9 cellular contexts compared by ENCODE assay signal in the genomic region with DNA sequence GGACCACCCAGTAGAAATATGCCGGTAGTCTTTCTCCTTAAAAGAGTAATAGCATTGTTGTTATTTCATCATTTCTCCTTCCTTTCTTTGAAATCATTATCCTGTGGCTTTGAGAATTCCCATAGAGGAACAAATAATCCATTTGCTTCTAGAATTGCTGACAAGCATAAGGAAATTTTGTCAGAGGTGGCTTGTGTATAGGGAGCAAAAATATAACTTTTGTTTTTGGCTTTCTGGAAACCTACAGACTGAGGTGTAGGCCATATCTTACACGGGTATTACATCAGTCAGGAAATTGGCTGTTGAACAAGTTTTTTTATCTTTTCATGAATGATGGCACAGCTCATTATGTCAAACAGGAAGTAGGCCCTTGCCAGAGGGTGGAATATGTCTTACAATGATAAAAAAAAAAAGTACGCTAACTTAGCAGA.
DNase-seq lines count a peak whose midpoint lies in the region; ATAC-seq, FAIRE-seq and TF ChIP-seq lines count a peak whose summit lies in the region.
"Had no signal": no experiment of that assay in that cellular context is flagged by ENCODE, and none has a peak within 500 bp of the region (broad histone marks: within the 10 kb centered on the region; RNA-seq: fewer than 3 reads in every experiment).

No MANE protein-coding gene starts in this region.

- no peak for TF ChIP-seq CTCF in LNCaP clone FGC (IDR thresholded peaks at IDR 0.05; ENCODE audit: control insufficient read depth, extremely low read depth, insufficient read depth)
- no peak for TF ChIP-seq CTCF in nephron (IDR thresholded peaks at IDR 0.05; ENCODE audit: unreplicated experiment in 3 of 3)

- H3K9me3 Mint-ChIP-seq in activated naive CD8-positive, alpha-beta T cell treated with anti-CD3 and anti-CD28 coated beads, Interleukin-2, amount 50 U/mL, for 24 hours = no peaks in the 10 kb centered on the region
- H3K9me3 Mint-ChIP-seq in nephron = peaks cover 3% of the 10 kb centered on the region

- peak; percentile 40 for DNase-seq in ELR (ENCODE audit: low read depth)
- peak; percentile 27 for DNase-seq in LNCaP clone FGC (ENCODE audit: low read depth)
- no peak for DNase-seq in activated naive CD8-positive, alpha-beta T cell treated with anti-CD3 and anti-CD28 coated beads, Interleukin-2, amount 50 U/mL, for 24 hours
- DNase-seq in DMS 273 treated with DMSO at 0.1 percent for 48 hours (lab: John Stamatoyannopoulos, UW) = no peak
- DNase-seq in GM12891 (ENCODE audit: insufficient read length, low spot score) = no peak
- DNase-seq in ecto neural progenitor cell (ENCODE audit: low spot score) = no peak
- DNase-seq: esophagus squamous epithelium had no signal

- no peak for ATAC-seq in activated naive CD8-positive, alpha-beta T cell treated with anti-CD3 and anti-CD28 coated beads, Interleukin-2, amount 50 U/mL, for 24 hours

- H3K4me1 Mint-ChIP-seq in activated naive CD8-positive, alpha-beta T cell treated with anti-CD3 and anti-CD28 coated beads, Interleukin-2, amount 50 U/mL, for 24 hours = peaks cover 4% of the 10 kb centered on the region
- peaks cover 19% of the 10 kb centered on the region for H3K4me1 Mint-ChIP-seq in nephron

- H3K27ac Mint-ChIP-seq in activated naive CD8-positive, alpha-beta T cell treated with anti-CD3 and anti-CD28 coated beads, Interleukin-2, amount 50 U/mL, for 24 hours = peak overlapping the region; percentile 5
- peak overlapping the region in 2 of 3 experiments; percentile 28 to 43 for H3K27ac Mint-ChIP-seq in nephron

- no peak overlapping the region for H3K4me3 ChIP-seq in LNCaP clone FGC (ENCODE audit: low read depth, low read length)
- H3K4me3 ChIP-seq: esophagus squamous epithelium had no signal

- H3K27me3 Mint-ChIP-seq in activated naive CD8-positive, alpha-beta T cell treated with anti-CD3 and anti-CD28 coated beads, Interleukin-2, amount 50 U/mL, for 24 hours = peaks cover 2% of the 10 kb centered on the region
- H3K27me3 Mint-ChIP-seq in nephron (ENCODE audit: low read depth) = no peaks in the 10 kb centered on the region

- no peak overlapping the region for H3K4me3 Mint-ChIP-seq in activated naive CD8-positive, alpha-beta T cell treated with anti-CD3 and anti-CD28 coated beads, Interleukin-2, amount 50 U/mL, for 24 hours
- no peak overlapping the region for H3K4me3 Mint-ChIP-seq in nephron

- no peak for FAIRE-seq in GM12891 (lab: Jason Lieb, UNC)
- FAIRE-seq: GM18507 had no signal

- TF ChIP-seq POLR2A in GM12891 (IDR thresholded peaks at IDR 0.05; ENCODE audit: low read depth, low read length) = no peak

- no peaks in the 10 kb centered on the region for H3K36me3 Mint-ChIP-seq in activated naive CD8-positive, alpha-beta T cell treated with anti-CD3 and anti-CD28 coated beads, Interleukin-2, amount 50 U/mL, for 24 hours (ENCODE audit: low read depth)
- no peaks in the 10 kb centered on the region for H3K36me3 Mint-ChIP-seq in nephron (ENCODE audit: low read depth)

TF ChIP-seq in GM12891, 5 proteins besides CTCF, POLR2A, EP300 and RAD21:
- TF ChIP-seq POU2F2 (IDR thresholded peaks at IDR 0.05; ENCODE audit: low read depth, low read length) = no peak
- no peak for TF ChIP-seq TAF1 (IDR thresholded peaks at IDR 0.05; ENCODE audit: low read depth, low read length)
- TF ChIP-seq POLR2AphosphoS5 (IDR thresholded peaks at IDR 0.05; ENCODE audit: low read depth, low read length) = no peak
- no peak for TF ChIP-seq SPI1 (IDR thresholded peaks at IDR 0.05; ENCODE audit: low read depth, low read length)
- no peak for TF ChIP-seq PAX5 (IDR thresholded peaks at IDR 0.05; ENCODE audit: insufficient read depth, low read length, severe bottlenecking)

Comparison
In these comparisons a context has a peak if more than half of its experiments do, and no peak if none do; other contexts are left out.
1. DNase-seq: peak in ELR (single experiment) and LNCaP clone FGC (single experiment); none in activated naive CD8-positive, alpha-beta T cell treated with anti-CD3 and anti-CD28 coated beads, Interleukin-2, amount 50 U/mL, for 24 hours (single experiment), DMS 273 treated with DMSO at 0.1 percent for 48 hours (single experiment), GM12891 (single experiment) and ecto neural progenitor cell (single experiment).